In genomic region chr18:50853863-50854271, GRCh38 we compare ENCODE assay signal across 11 cellular contexts. TPM values are rescaled to one million over a fixed set of nuclear protein-coding genes. Genes with fewer than 3 reads are reported as not detected.
DNase-seq lines count a peak whose midpoint lies in the region; ATAC-seq, FAIRE-seq and TF ChIP-seq lines count a peak whose summit lies in the region.
"Had no signal": no experiment of that assay in that cellular context is flagged by ENCODE, and none has a peak within 500 bp of the region (broad histone marks: within the 10 kb centered on the region; RNA-seq: fewer than 3 reads in every experiment).

No MANE protein-coding gene starts in this region.

- no peaks in the 10 kb centered on the region for H3K36me3 ChIP-seq in colonic mucosa

- DNase-seq in Right ventricle myocardium superior, result no peak
- DNase-seq in cardiac septum (ENCODE audit: low spot score), result no peak
- DNase-seq in colonic mucosa, result peak; percentile 59
- peak; percentile 26 for DNase-seq in medulla oblongata (ENCODE audit: extremely low spot score)
- peak; percentile 64 for DNase-seq in urothelium cell line (ENCODE audit: low spot score)
- DNase-seq in stimulated activated naive CD4-positive, alpha-beta T cell (lab: John Stamatoyannopoulos, UW), result no peak
- DNase-seq in NCI-H2029 treated with DMSO at 0.1 percent for 48 hours (lab: John Stamatoyannopoulos, UW), result no peak
- DNase-seq: activated CD8-positive, alpha-beta memory T cell treated with anti-CD3 and anti-CD28 coated beads, Interleukin-2, amount 50 U/mL, for 48 hours; cortex of kidney; SHP77 had no signal

- peak; percentile 66 for ATAC-seq in Right ventricle myocardium superior (ENCODE audit: poor library complexity)
- ATAC-seq in HG02884 (IDR thresholded peaks at IDR 0.05; ENCODE audit: unreplicated experiment), result no peak

- H3K27ac ChIP-seq in colonic mucosa, result peak overlapping the region; percentile 79

- no peaks in the 10 kb centered on the region for H3K4me1 ChIP-seq in colonic mucosa

- peak overlapping the region in 1 of 2 donors; percentile 62 for H3K9ac ChIP-seq in colonic mucosa (ENCODE audit: low read depth in 2 of 2, low read length in 2 of 2)

- no peak for TF ChIP-seq CTCF in colonic mucosa (IDR thresholded peaks at IDR 0.05)

- peak; percentile 13 for FAIRE-seq in urothelium cell line (lab: Jason Lieb, UNC)

- no peaks in the 10 kb centered on the region for H3K27me3 ChIP-seq in colonic mucosa

- H3K9me3 ChIP-seq in colonic mucosa, result no peaks in the 10 kb centered on the region

- no peak overlapping the region for H3K4me3 ChIP-seq in colonic mucosa

- intact Hi-C loops in Right ventricle myocardium superior (cut with DNase I) (no loop called here), cardiac septum (cut with DNase I) (no loop called here), colonic mucosa (cut with DNase I) (no loop called here)

RNA-seq across cellular contexts. Expression of gene ME2, which starts 25.1 kb away (rescaled TPM):
- total RNA-seq in Right ventricle myocardium superior (92.6 TPM), cardiac septum (63.8 TPM), colonic mucosa (10 to 100 TPM; 59.4 to 76.5 TPM)

RNA-seq across cellular contexts. Expression of gene MRO, which starts 34.1 kb away (rescaled TPM):
- total RNA-seq in Right ventricle myocardium superior, result 5.3 TPM
- total RNA-seq in cardiac septum, result 1.4 TPM
- under 1 TPM; 0.05 to 0.21 TPM for total RNA-seq in colonic mucosa

Comparison
In these comparisons a context has a peak if more than half of its experiments do, and no peak if none do; other contexts are left out.
1. DNase-seq: peak in colonic mucosa (single experiment), medulla oblongata (single experiment) and urothelium cell line (single experiment); none in Right ventricle myocardium superior (single experiment), cardiac septum (single experiment), stimulated activated naive CD4-positive, alpha-beta T cell (0 of 6) and NCI-H2029 treated with DMSO at 0.1 percent for 48 hours (single experiment).